In genomic region chr5:96614110-96614691, GRCh38 we compare ENCODE assay signal across 8 cellular contexts. TPM values are rescaled to one million over a fixed set of nuclear protein-coding genes. Genes with fewer than 3 reads are reported as not detected.
DNase-seq lines count a peak whose midpoint lies in the region; ATAC-seq, FAIRE-seq and TF ChIP-seq lines count a peak whose summit lies in the region.

No MANE protein-coding gene starts in this region.

- DNase-seq in HuH-7 (ENCODE audit: low spot score), result peak; percentile 77
- peak; percentile 71 for DNase-seq in OCI-LY7 (ENCODE audit: low spot score)
- peak; percentile 13 for DNase-seq in activated gamma-delta T cell treated with anti-CD3 and anti-CD28 coated beads, Interleukin-2, amount 50 U/mL, for 16 hours (ENCODE audit: low read depth)
- DNase-seq in frontal cortex (ENCODE audit: low spot score in 2 of 2), result peak; percentile 65
- DNase-seq in non-pigmented ciliary epithelial cell (ENCODE audit: low read depth), result peak; percentile 86

- H3K4me2 ChIP-seq in DOHH2 (ENCODE audit: low read length) (0 out of 2 replicates have a peak overlapping the region, but pooled peaks have one; percentile 32), OCI-LY7 (ENCODE audit: low read length) (no peak overlapping the region)

- POLR2A ChIA-PET in OCI-LY7 (lab: Charles Lee), result interaction anchor here (0.8 to 2.0 kb wide), 4 partner anchors 8 to 77 kb away, joined by 3 to 6 read pairs (median 4); no protein-coding TSS in a partner anchor

- H3F3A ChIP-seq in DOHH2 (ENCODE audit: control insufficient read depth, insufficient read depth), result no peaks in the 10 kb centered on the region

- H3K4me3 ChIP-seq in DOHH2 (ENCODE audit: low read length) (no peak overlapping the region), OCI-LY7 (ENCODE audit: low read depth, low read length, poor library complexity, severe bottlenecking) (no peak overlapping the region)

- H3K27me3 ChIP-seq in DOHH2 (ENCODE audit: control insufficient read depth, low read length), result peaks cover 20% of the 10 kb centered on the region

- no peak for ATAC-seq in HG03460 (IDR thresholded peaks at IDR 0.05; ENCODE audit: unreplicated experiment)
- ATAC-seq in GM19035 (IDR thresholded peaks at IDR 0.05; ENCODE audit: unreplicated experiment), result no peak

- intact Hi-C loops in OCI-LY7 (cut with micrococcal nuclease; ENCODE audit: unreplicated experiment), result loop anchor here (1.0 to 10.0 kb wide), 5 partner anchors 74 to 548 kb away; no protein-coding TSS in a partner anchor

- peak; percentile 56 for TF ChIP-seq CTCF in DOHH2 (IDR thresholded peaks at IDR 0.05; ENCODE audit: low read depth, low read length, poor library complexity, severe bottlenecking)
- peak; percentile 83 for TF ChIP-seq CTCF in OCI-LY7 (conservative IDR thresholded peaks at IDR 0.05; ENCODE audit: low read length)

- CTCF ChIA-PET in OCI-LY7 (lab: Charles Lee; ENCODE audit: unreplicated experiment), result interaction anchor here (0.9 to 2.0 kb wide), 2 partner anchors 73 to 528 kb away, joined by 3 to 9 read pairs; partner anchors contain the start of gene LIX1

- peak overlapping the region; percentile 1; the same call in 1 of the 2 replicates for H2AFZ ChIP-seq in OCI-LY7 (ENCODE audit: low read length)

- no peaks in the 10 kb centered on the region for H3K9me2 ChIP-seq in DOHH2 (replicated peaks; ENCODE audit: control insufficient read depth, low read length)
- H3K9me2 ChIP-seq in OCI-LY7 (ENCODE audit: insufficient read depth, low read length), result no peaks in the 10 kb centered on the region

- H3K79me2 ChIP-seq in DOHH2 (ENCODE audit: control insufficient read depth, low read length) (no peaks in the 10 kb centered on the region), OCI-LY7 (ENCODE audit: insufficient read depth, low read depth, low read length) (no peaks in the 10 kb centered on the region)

- H3K27ac ChIP-seq in DOHH2 (ENCODE audit: low read depth, low read length) (no peak overlapping the region), OCI-LY7 (ENCODE audit: low read depth, low read length, poor library complexity, severe bottlenecking) (no peak overlapping the region)

- BruUV-seq in OCI-LY7 (replicated peaks; lab: Mats Ljungman, UMichigan), result no TSS peak

- no peaks in the 10 kb centered on the region for H4K20me1 ChIP-seq in DOHH2 (ENCODE audit: control insufficient read depth, insufficient read depth, low read depth, low read length)
- H4K20me1 ChIP-seq in OCI-LY7 (ENCODE audit: insufficient read depth, low read length), result no peaks in the 10 kb centered on the region

- peak; percentile 79 for FAIRE-seq in frontal cortex (lab: Jason Lieb, UNC)

- H3K36me3 ChIP-seq in DOHH2 (ENCODE audit: control insufficient read depth, low read length) (no peaks in the 10 kb centered on the region), OCI-LY7 (ENCODE audit: insufficient read depth, low read length) (no peaks in the 10 kb centered on the region)

- H3K9me3 ChIP-seq in DOHH2 (ENCODE audit: control insufficient read depth, insufficient read depth, low read length) (no peaks in the 10 kb centered on the region), OCI-LY7 (ENCODE audit: low read length) (no peaks in the 10 kb centered on the region)

- H3K4me1 ChIP-seq in DOHH2 (ENCODE audit: control insufficient read depth, low read length) (peaks cover 3% of the 10 kb centered on the region; the same call in 1 of the 2 replicates), OCI-LY7 (ENCODE audit: insufficient read depth, low read length, poor library complexity, severe bottlenecking) (no peaks in the 10 kb centered on the region)

RNA-seq across cellular contexts. Expression of gene CAST, which starts 48.0 kb away (rescaled TPM):
- 36.6 and 40.5 TPM in 2 replicates for total RNA-seq in OCI-LY7 (2014; rRNA removed; shearing (Covaris generic))
- 90.1 and 99.3 TPM in 2 replicates for total RNA-seq in OCI-LY7 (2022)
- total RNA-seq in frontal cortex, result 9.4 TPM

Comparison
In these comparisons a context has a peak if more than half of its experiments do, and no peak if none do; other contexts are left out.
1. DNase-seq: peak in every context shown above with its lines; median percentile 86 in non-pigmented ciliary epithelial cell; 77 in HuH-7; 71 in OCI-LY7; 65 in frontal cortex; 13 in activated gamma-delta T cell treated with anti-CD3 and anti-CD28 coated beads, Interleukin-2, amount 50 U/mL, for 16 hours.